In the genomic region with DNA sequence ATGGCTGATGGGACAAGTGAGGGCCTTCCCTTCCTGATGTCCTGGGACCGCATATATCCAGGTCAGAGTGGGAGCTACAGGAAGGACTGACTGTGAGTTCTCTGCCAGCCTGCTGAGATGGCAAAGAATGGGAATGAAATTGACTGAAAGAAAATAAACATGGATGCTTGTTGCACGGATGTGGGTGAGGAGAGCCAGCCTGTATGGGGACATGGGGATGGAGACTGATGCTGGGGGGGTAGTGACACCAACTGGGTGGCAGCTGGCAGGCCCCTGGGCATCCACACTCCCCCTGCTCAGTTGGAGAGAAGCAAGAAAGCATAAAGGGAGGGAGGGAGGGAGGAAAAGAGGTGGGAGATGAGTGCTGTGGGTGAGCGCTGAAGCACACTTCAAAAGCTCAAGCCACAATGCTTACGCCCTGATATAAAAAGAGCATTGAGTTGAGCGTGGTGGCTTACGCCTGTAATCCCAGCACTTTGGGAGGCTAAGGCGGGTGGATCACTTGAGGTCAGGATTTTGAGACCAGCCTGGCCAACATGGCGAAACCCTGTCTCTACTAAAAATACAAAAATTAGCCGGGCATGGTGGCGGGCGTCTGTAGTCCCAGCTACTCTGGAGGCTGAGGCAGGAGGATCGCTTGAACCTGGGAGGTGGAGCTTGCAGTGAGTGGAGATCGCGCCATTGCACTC, we compare ENCODE assay signal across 17 cellular contexts. TPM values are rescaled to one million over a fixed set of nuclear protein-coding genes. Genes with fewer than 3 reads are reported as not detected.
DNase-seq lines count a peak whose midpoint lies in the region; ATAC-seq, FAIRE-seq and TF ChIP-seq lines count a peak whose summit lies in the region.
"Not testable (repeated sequence)": the region's sequence is repeated elsewhere in the genome, so short reads cannot be mapped to it uniquely, and the experiment has no call there.
"Had no signal": no experiment of that assay in that cellular context is flagged by ENCODE, and none has a peak within 500 bp of the region (broad histone marks: within the 10 kb centered on the region; RNA-seq: fewer than 3 reads in every experiment).

No MANE protein-coding gene starts in this region.

- DNase-seq in DMS153 (lab: John Stamatoyannopoulos, UW) (peak; percentile 14), NCI-H1092 treated with DMSO at 0.1 percent for 48 hours (lab: John Stamatoyannopoulos, UW) (peak; percentile 27), NCI-H69 (lab: John Stamatoyannopoulos, UW) (peak; percentile 66), kidney (peak; percentile 35), aorta (peak; percentile 21 to 23)
- not testable (repeated sequence) for DNase-seq in WTC11 (ENCODE audit: low spot score); osteocyte (ENCODE audit: extremely low spot score, unreplicated experiment)

- FAIRE-seq in kidney (lab: Jason Lieb, UNC), result not testable (repeated sequence)

- not testable (repeated sequence) for H3K4me1 ChIP-seq in endocrine pancreas (ENCODE audit: control insufficient read depth, insufficient read depth, low read length); kidney (ENCODE audit: control insufficient read depth in 1 of 2, insufficient read depth in 1 of 2, low read depth in 1 of 2, low read length in 2 of 2); aorta (ENCODE audit: control insufficient read depth in 1 of 2, insufficient read depth in 2 of 2, low read length in 2 of 2)

- not testable (repeated sequence) for H3K9me3 ChIP-seq in endocrine pancreas (ENCODE audit: control insufficient read depth, low read length); kidney (ENCODE audit: control insufficient read depth in 1 of 2, low read length in 2 of 2); aorta (ENCODE audit: control insufficient read depth, low read length)

- H3K27me3 Mint-ChIP-seq in WTC11 (ENCODE audit: low read depth); osteocyte (ENCODE audit: unreplicated experiment): not testable (repeated sequence)

- intact Hi-C loops in kidney (cut with DNase I); aorta (cut with DNase I): not testable (repeated sequence)

- peak overlapping the region; percentile 67 for H3K9ac ChIP-seq in endocrine pancreas (ENCODE audit: control insufficient read depth, insufficient read depth, low read length)
- not testable (repeated sequence) for H3K9ac ChIP-seq in kidney (ENCODE audit: low read length in 2 of 2)

- H3K4me3 Mint-ChIP-seq in WTC11; osteocyte (ENCODE audit: unreplicated experiment): not testable (repeated sequence)

- H3K4me3 ChIP-seq in endocrine pancreas (ENCODE audit: control insufficient read depth, insufficient read depth, low read length); kidney (ENCODE audit: low read length in 2 of 2); aorta (ENCODE audit: low read length in 2 of 2): not testable (repeated sequence)

- H3K36me3 Mint-ChIP-seq in WTC11; osteocyte (ENCODE audit: unreplicated experiment): not testable (repeated sequence)

- CTCF ChIA-PET in WTC11 (lab: Charles Lee), result interaction anchor here (0.6 to 4.4 kb wide), 4 partner anchors 11 to 380 kb away, joined by 3 to 23 read pairs (median 8); no protein-coding TSS in a partner anchor

- POLR2A ChIA-PET in WTC11 (lab: Charles Lee), result interaction anchor here (1.2 kb wide), 1 partner anchor 11 kb away, joined by 7 read pairs; no protein-coding TSS in a partner anchor

- WGBS in aorta, 2 donors, result 93 to 94% methylated on average over 14 of the region's 14 CpGs

- H3K36me3 ChIP-seq in endocrine pancreas (ENCODE audit: control insufficient read depth, insufficient read depth, low read length); kidney (ENCODE audit: control insufficient read depth in 1 of 2, insufficient read depth in 2 of 2, low read length in 2 of 2); aorta (ENCODE audit: control insufficient read depth in 1 of 2, insufficient read depth in 2 of 2, low read length in 1 of 2): not testable (repeated sequence)

- peaks cover 25% of the 10 kb centered on the region for H3K4me1 Mint-ChIP-seq in WTC11
- peaks cover 16% of the 10 kb centered on the region for H3K4me1 Mint-ChIP-seq in osteocyte (ENCODE audit: unreplicated experiment)

- H3K27ac Mint-ChIP-seq in WTC11 (peak overlapping the region; percentile 55; the same call in 1 of the 2 replicates), osteocyte (ENCODE audit: unreplicated experiment) (peak overlapping the region; percentile 20)

- H3K27me3 ChIP-seq in endocrine pancreas (ENCODE audit: control insufficient read depth, insufficient read depth, low read length); aorta (ENCODE audit: control insufficient read depth in 1 of 2, insufficient read depth in 2 of 2, low read length in 1 of 2): not testable (repeated sequence)

- H3K9me3 Mint-ChIP-seq in WTC11; osteocyte (ENCODE audit: unreplicated experiment): not testable (repeated sequence)

- ATAC-seq in WTC11; aorta (ENCODE audit: low FRiP score): not testable (repeated sequence)

- TF ChIP-seq CTCF in WTC11 (IDR thresholded peaks at IDR 0.05); kidney (IDR thresholded peaks at IDR 0.05; ENCODE audit: borderline replicate concordance, extremely low read depth, insufficient read depth); osteocyte (IDR thresholded peaks at IDR 0.05): not testable (repeated sequence)

- H3K27ac ChIP-seq in kidney (ENCODE audit: low read depth in 2 of 2, low read length in 2 of 2); aorta (ENCODE audit: low read depth in 1 of 2, low read length in 2 of 2): not testable (repeated sequence)

RNA-seq across cellular contexts. Expression of a gene that starts 9.1 kb away (rescaled TPM):
- total RNA-seq in WTC11 (2021), result 32.0 to 54.3 TPM (median 52.5 TPM) in 3 replicates
- 342 TPM for total RNA-seq in kidney
- polyA plus RNA-seq in kidney (ENCODE audit: insufficient read depth, low read depth, low replicate concordance), result 82.6 TPM
- 0.50 and 0.62 TPM in 2 replicates for total RNA-seq in osteocyte
- under 1 TPM; 0.19 to 0.84 TPM for total RNA-seq in aorta
- polyA plus RNA-seq in aorta, result 10 to 100 TPM in 1 of 2 donors, under 1 TPM in 1; 0.69 to 16.9 TPM
- polyA plus RNA-seq: CD14-positive monocyte had no signal

RNA-seq across cellular contexts. Expression of a gene that starts 20.6 kb away (rescaled TPM):
- total RNA-seq in WTC11 (2021), result 4.3 to 7.7 TPM (median 6.6 TPM) in 3 replicates
- 19.3 TPM for total RNA-seq in kidney
- polyA plus RNA-seq in kidney (ENCODE audit: insufficient read depth, low read depth, low replicate concordance), result 12.9 TPM
- 2.2 and 2.7 TPM in 2 replicates for total RNA-seq in osteocyte
- total RNA-seq in aorta, result 1 to 10 TPM; 1.3 to 7.4 TPM
- 1 to 10 TPM in 1 of 2 donors, not detected in 1; 5.3 TPM for polyA plus RNA-seq in aorta
- total RNA-seq: activated CD8-positive, alpha-beta T cell treated with anti-CD3 and anti-CD28 coated beads, Interleukin-2, amount 10 ng/mL, durations not matched to agents 7 days and 5 days had no signal

RNA-seq across cellular contexts. Expression of a gene that starts 39.2 kb away (rescaled TPM):
- total RNA-seq in WTC11 (2021), result 0.28 TPM in 1 of 3 replicates, not detected in the others
- 0.50 TPM for total RNA-seq in kidney
- not detected for polyA plus RNA-seq in kidney (ENCODE audit: insufficient read depth, low read depth, low replicate concordance)
- total RNA-seq in osteocyte, result not detected in 2 replicates
- not detected for total RNA-seq in aorta
- polyA plus RNA-seq in aorta, result not detected
- total RNA-seq: activated CD8-positive, alpha-beta T cell treated with anti-CD3 and anti-CD28 coated beads, Interleukin-2, amount 10 ng/mL, durations not matched to agents 7 days and 5 days; activated T-helper 17 cell treated with anti-CD3 and anti-CD28 coated beads, Interleukin-2, amount 50 U/mL, for 72 hours; adrenal gland; endothelial cell of umbilical vein; glomerular endothelial cell; psoas muscle; sigmoid colon; upper lobe of left lung had no signal
- polyA plus RNA-seq: CD14-positive monocyte, endothelial cell of umbilical vein, psoas muscle had no signal

RNA-seq across cellular contexts. Expression of a gene that starts 51.7 kb away (rescaled TPM):
- 20.7 to 35.1 TPM (median 34.8 TPM) in 3 replicates for total RNA-seq in WTC11 (2021)
- total RNA-seq in kidney, result 180 TPM
- polyA plus RNA-seq in kidney (ENCODE audit: insufficient read depth, low read depth, low replicate concordance), result 76.5 TPM
- total RNA-seq in osteocyte, result not detected in 2 replicates
- total RNA-seq in aorta, result not detected
- 10 to 100 TPM in 1 of 2 donors, 1 to 10 TPM in 1; 1.3 to 17.4 TPM for polyA plus RNA-seq in aorta
- total RNA-seq: activated CD8-positive, alpha-beta T cell treated with anti-CD3 and anti-CD28 coated beads, Interleukin-2, amount 10 ng/mL, durations not matched to agents 7 days and 5 days; activated T-helper 17 cell treated with anti-CD3 and anti-CD28 coated beads, Interleukin-2, amount 50 U/mL, for 72 hours; glomerular endothelial cell had no signal
- polyA plus RNA-seq: CD14-positive monocyte had no signal

Comparison
In these comparisons a context has a peak if more than half of its experiments do, and no peak if none do; other contexts are left out.
1. RNA of a gene that starts 9.1 kb away (total RNA-seq): 342 TPM in kidney (single experiment) and 32.0 to 54.3 TPM in WTC11; 0.19 to 0.84 TPM in aorta and 0.50 to 0.62 TPM in osteocyte; every median in the first group is over 10 times any median in the second.